Comparison of ENCODE assay signal across 29 cellular contexts in genomic region chr10:84355106-84355505, GRCh38. TPM values are rescaled to one million over a fixed set of nuclear protein-coding genes. Genes with fewer than 3 reads are reported as not detected.
A peak's percentile ranks its signal among the peaks of the same experiment; 100 is the strongest.
DNase-seq lines count a peak whose midpoint lies in the region; ATAC-seq and TF ChIP-seq lines count a peak whose summit lies in the region.
"Had no signal": no experiment of that assay in that cellular context is flagged by ENCODE, and none has a peak within 500 bp of the region (broad histone marks: within the 10 kb centered on the region; RNA-seq: fewer than 3 reads in every experiment).

No MANE protein-coding gene starts in this region.

- H3K4me3 Mint-ChIP-seq in CD8-positive, alpha-beta T cell = peak overlapping the region; percentile 13
- no peak overlapping the region for H3K4me3 Mint-ChIP-seq in activated naive CD8-positive, alpha-beta T cell treated with anti-CD3 and anti-CD28 coated beads, Interleukin-2, amount 50 U/mL, for 24 hours
- peak overlapping the region in 7 of 10 donors; percentile 1 to 39 (median 9) for H3K4me3 Mint-ChIP-seq in naive thymus-derived CD4-positive, alpha-beta T cell
- no peak overlapping the region for H3K4me3 Mint-ChIP-seq in Calu3 (ENCODE audit: low read depth, unreplicated experiment)
- H3K4me3 Mint-ChIP-seq: nephron progenitor cell had no signal

- H3K9me2 ChIP-seq in SK-N-SH (no peaks in the 10 kb centered on the region), PC-3 (replicated peaks; ENCODE audit: low read length) (no peaks in the 10 kb centered on the region)

- no peaks in the 10 kb centered on the region for H3K27me3 Mint-ChIP-seq in CD8-positive, alpha-beta T cell (ENCODE audit: low read depth)
- no peaks in the 10 kb centered on the region for H3K27me3 Mint-ChIP-seq in activated naive CD8-positive, alpha-beta T cell treated with anti-CD3 and anti-CD28 coated beads, Interleukin-2, amount 50 U/mL, for 24 hours
- H3K27me3 Mint-ChIP-seq in naive thymus-derived CD4-positive, alpha-beta T cell = no peaks in the 10 kb centered on the region
- H3K27me3 Mint-ChIP-seq in Calu3 (ENCODE audit: unreplicated experiment) = no peaks in the 10 kb centered on the region

- H3K36me3 ChIP-seq in SK-N-SH (replicated peaks in 1 of 2; ENCODE audit: control insufficient read depth in 1 of 2, insufficient read depth in 2 of 2, low read length in 1 of 2) (no peaks in the 10 kb centered on the region), PC-3 (ENCODE audit: low read depth, low read length) (no peaks in the 10 kb centered on the region)
- H3K36me3 ChIP-seq in CD8-positive, alpha-beta T cell (ENCODE audit: insufficient read depth, low read length) = no peaks in the 10 kb centered on the region
- no peaks in the 10 kb centered on the region for H3K36me3 ChIP-seq in naive thymus-derived CD4-positive, alpha-beta T cell (ENCODE audit: control insufficient read depth in 2 of 3, insufficient read depth in 3 of 3, low read length in 3 of 3)
- H3K36me3 ChIP-seq: gastroesophageal sphincter, lower lobe of right lung had no signal

- peak overlapping the region; percentile 66 for H3K27ac Mint-ChIP-seq in CD8-positive, alpha-beta T cell
- H3K27ac Mint-ChIP-seq in activated naive CD8-positive, alpha-beta T cell treated with anti-CD3 and anti-CD28 coated beads, Interleukin-2, amount 50 U/mL, for 24 hours = peak overlapping the region; percentile 5
- H3K27ac Mint-ChIP-seq in naive thymus-derived CD4-positive, alpha-beta T cell = peak overlapping the region in 7 of 9 donors; percentile 0 to 49 (median 34)
- no peak overlapping the region for H3K27ac Mint-ChIP-seq in Calu3 (ENCODE audit: unreplicated experiment)
- H3K27ac Mint-ChIP-seq: nephron progenitor cell had no signal

- H3K79me2 ChIP-seq in SK-N-SH (ENCODE audit: insufficient read depth) (peaks cover 98% of the 10 kb centered on the region), PC-3 (ENCODE audit: low read length) (peaks cover 9% of the 10 kb centered on the region; the same call in 1 of the 2 replicates)

- intact Hi-C loops in CD8-positive, alpha-beta T cell (cut with DNase I, micrococcal nuclease) = no loop called here
- intact Hi-C loops in naive thymus-derived CD4-positive, alpha-beta T cell (cut with micrococcal nuclease) = no loop called here
- intact Hi-C loops in Calu3 (cut with micrococcal nuclease; ENCODE audit: unreplicated experiment) (no loop called here), PC-3 (cut with micrococcal nuclease) (no loop called here)

- H3K27ac ChIP-seq in SK-N-SH (ENCODE audit: low read depth in 2 of 2, low read length in 1 of 2) = no peak overlapping the region
- no peak overlapping the region for H3K27ac ChIP-seq in CD8-positive, alpha-beta T cell (ENCODE audit: low read depth, low read length)
- no peak overlapping the region for H3K27ac ChIP-seq in naive thymus-derived CD4-positive, alpha-beta T cell (ENCODE audit: low read depth, low read length)
- H3K27ac ChIP-seq in PC-3 (ENCODE audit: low read length) = no peak overlapping the region
- H3K27ac ChIP-seq: 22Rv1, body of pancreas, gastroesophageal sphincter, lower lobe of right lung had no signal

- H4K20me1 ChIP-seq in SK-N-SH (ENCODE audit: insufficient read depth) (peaks cover 81% of the 10 kb centered on the region), PC-3 (ENCODE audit: low read length) (no peaks in the 10 kb centered on the region)

- ATAC-seq in SK-N-SH treated with all-trans-retinoic acid at 6 μM for 48 hours = no peak
- ATAC-seq in CD8-positive, alpha-beta T cell = no peak
- no peak for ATAC-seq in activated naive CD8-positive, alpha-beta T cell treated with anti-CD3 and anti-CD28 coated beads, Interleukin-2, amount 50 U/mL, for 24 hours
- ATAC-seq in naive thymus-derived CD4-positive, alpha-beta T cell = no peak
- no peak for ATAC-seq in PC-3
- ATAC-seq: body of pancreas, gastroesophageal sphincter, lower lobe of right lung had no signal

- no peak for TF ChIP-seq RAD21 in SK-N-SH (IDR thresholded peaks at IDR 0.05; ENCODE audit: low read length)

- no peaks in the 10 kb centered on the region for H3K36me3 Mint-ChIP-seq in CD8-positive, alpha-beta T cell
- peaks cover 2% of the 10 kb centered on the region for H3K36me3 Mint-ChIP-seq in activated naive CD8-positive, alpha-beta T cell treated with anti-CD3 and anti-CD28 coated beads, Interleukin-2, amount 50 U/mL, for 24 hours (ENCODE audit: low read depth)
- peaks cover 0 to 7% (median 0%) of the 10 kb centered on the region in 5 donors for H3K36me3 Mint-ChIP-seq in naive thymus-derived CD4-positive, alpha-beta T cell
- H3K36me3 Mint-ChIP-seq in Calu3 (ENCODE audit: insufficient read depth, unreplicated experiment) = no peaks in the 10 kb centered on the region

- H3K4me1 ChIP-seq in SK-N-SH (ENCODE audit: control insufficient read depth in 1 of 2, insufficient read depth in 2 of 2, low read depth in 1 of 2, low read length in 1 of 2) (peaks cover 0 to 9% of the 10 kb centered on the region in 2 experiments; a peak in 1 of 4 replicates), PC-3 (ENCODE audit: insufficient read depth, low read length) (no peaks in the 10 kb centered on the region)
- H3K4me1 ChIP-seq in CD8-positive, alpha-beta T cell (ENCODE audit: insufficient read depth, low read length) = peaks cover 68% of the 10 kb centered on the region
- H3K4me1 ChIP-seq in naive thymus-derived CD4-positive, alpha-beta T cell (ENCODE audit: control insufficient read depth in 2 of 2, insufficient read depth in 2 of 2, low read length in 2 of 2) = peaks cover 38 to 57% of the 10 kb centered on the region in 2 donors

- H3K4me1 Mint-ChIP-seq in CD8-positive, alpha-beta T cell (ENCODE audit: low read depth) = peaks cover 83% of the 10 kb centered on the region
- H3K4me1 Mint-ChIP-seq in activated naive CD8-positive, alpha-beta T cell treated with anti-CD3 and anti-CD28 coated beads, Interleukin-2, amount 50 U/mL, for 24 hours = peaks cover 77% of the 10 kb centered on the region
- H3K4me1 Mint-ChIP-seq in naive thymus-derived CD4-positive, alpha-beta T cell = peaks cover 57 to 93% (median 87%) of the 10 kb centered on the region in 7 donors
- peaks cover 8% of the 10 kb centered on the region for H3K4me1 Mint-ChIP-seq in Calu3 (ENCODE audit: low read depth, unreplicated experiment)

- peak overlapping the region; percentile 34; the same call in 1 of the 2 replicates for H3K4me2 ChIP-seq in SK-N-SH
- H3K4me2 ChIP-seq in PC-3 (ENCODE audit: low read length) = no peak overlapping the region

- DNase-seq in SK-N-SH (no peak), Calu3 (no peak), GM10266 (ENCODE audit: extremely low spot score) (no peak), PC-3 (no peak)
- DNase-seq in CD8-positive, alpha-beta T cell = no peak
- DNase-seq in activated naive CD8-positive, alpha-beta T cell treated with anti-CD3 and anti-CD28 coated beads, Interleukin-2, amount 50 U/mL, for 24 hours = no peak
- DNase-seq in naive thymus-derived CD4-positive, alpha-beta T cell = no peak
- DNase-seq: activated CD4-positive, alpha-beta T cell treated with anti-CD3 and anti-CD28 coated beads, Interleukin-2, amount 50 U/mL, for 1 hour; activated effector memory CD4-positive, alpha-beta T cell treated with anti-CD3 and anti-CD28 coated beads, Interleukin-2, amount 50 U/mL, for 16 hours; body of pancreas; C1 segment of cervical spinal cord; DMS79 treated with DMSO at 0.1 percent for 48 hours; GF-D8; Kasumi-1; lower lobe of right lung; NCI-H1417 treated with DMSO at 0.1 percent for 48 hours; NCI-H2081 treated with DMSO at 0.1 percent for 48 hours; NCI-H2227 treated with DMSO at 0.1 percent for 48 hours; NCI-H69; nephron progenitor cell; SHP77 treated with DMSO at 0.1 percent for 48 hours; stimulated activated CD4-positive, alpha-beta T cell treated with anti-CD3 and anti-CD28 coated beads, Interleukin-4, amount 100 ng/mL, for 1 hour; substantia nigra; SW 1271; T-helper 9 cell; trophoblast cell had no signal

- TF ChIP-seq CTCF in SK-N-SH (IDR thresholded peaks at IDR 0.05) (no peak), Calu3 (IDR thresholded peaks at IDR 0.05; ENCODE audit: unreplicated experiment) (no peak), GM10266 (IDR thresholded peaks at IDR 0.05; ENCODE audit: control insufficient read depth, insufficient read depth, low read depth, missing control alignments) (no peak), PC-3 (conservative IDR thresholded peaks at IDR 0.05; ENCODE audit: low read depth, low read length) (no peak)
- TF ChIP-seq CTCF in CD8-positive, alpha-beta T cell (IDR thresholded peaks at IDR 0.05) = no peak

- H3K9ac ChIP-seq in SK-N-SH = no peak overlapping the region
- no peak overlapping the region for H3K9ac ChIP-seq in PC-3 (ENCODE audit: low read length)

- no TSS peak for BruUV-seq in Calu3 (replicated peaks; lab: Mats Ljungman, UMichigan)
- no TSS peak for BruUV-seq in PC-3 (replicated peaks; lab: Mats Ljungman, UMichigan)

- 93% methylated on average over 2 of the region's 2 CpGs for WGBS in SK-N-SH (ENCODE audit: low lambda C conversion rate)

- no peaks in the 10 kb centered on the region for H3K27me3 ChIP-seq in SK-N-SH (ENCODE audit: insufficient read depth)
- H3K27me3 ChIP-seq in CD8-positive, alpha-beta T cell (ENCODE audit: insufficient read depth, low read length) = no peaks in the 10 kb centered on the region
- no peaks in the 10 kb centered on the region for H3K27me3 ChIP-seq in naive thymus-derived CD4-positive, alpha-beta T cell (ENCODE audit: control insufficient read depth in 2 of 2, insufficient read depth in 2 of 2, low read length in 2 of 2)
- no peaks in the 10 kb centered on the region for H3K27me3 ChIP-seq in PC-3 (ENCODE audit: low read length)
- H3K27me3 ChIP-seq: body of pancreas, gastroesophageal sphincter had no signal

- H2AFZ ChIP-seq in SK-N-SH (ENCODE audit: low read depth) (no peak overlapping the region), PC-3 (ENCODE audit: low read length) (no peak overlapping the region)

- CTCF ChIA-PET in SK-N-SH (lab: Yijun Ruan, JAX) (interaction anchor here (0.6 to 6.3 kb wide), 5 partner anchors 9 to 1307 kb away, joined by 3 to 30 read pairs (median 3); no protein-coding TSS in a partner anchor), Calu3 (lab: Charles Lee) (no interaction called here), PC-3 (lab: Charles Lee) (no interaction called here)
- CTCF ChIA-PET in CD8-positive, alpha-beta T cell (lab: Charles Lee) = interaction anchor here (1.0 to 1.2 kb wide), 3 partner anchors 88 to 186 kb away, joined by 3 read pairs; no protein-coding TSS in a partner anchor
- CTCF ChIA-PET in naive thymus-derived CD4-positive, alpha-beta T cell (lab: Charles Lee) = interaction anchor here (1.0 to 1.9 kb wide), 2 partner anchors 18 to 20 kb away, joined by 3 to 5 read pairs; no protein-coding TSS in a partner anchor

- TF ChIP-seq EP300 in SK-N-SH (IDR thresholded peaks at IDR 0.05; ENCODE audit: borderline replicate concordance in 1 of 2, low read depth in 1 of 2, low read length in 1 of 2) = no peak

- H3K4me3 ChIP-seq in SK-N-SH (ENCODE audit: low read depth in 2 of 2, low read length in 1 of 2) = no peak overlapping the region
- no peak overlapping the region for H3K4me3 ChIP-seq in CD8-positive, alpha-beta T cell (ENCODE audit: low read depth, low read length)
- H3K4me3 ChIP-seq in naive thymus-derived CD4-positive, alpha-beta T cell (ENCODE audit: low read length) = no peak overlapping the region
- no peak overlapping the region for H3K4me3 ChIP-seq in PC-3 (ENCODE audit: low read length)
- H3K4me3 ChIP-seq: body of pancreas, gastroesophageal sphincter, lower lobe of right lung had no signal

- H3K9me3 ChIP-seq in SK-N-SH (no peaks in the 10 kb centered on the region), PC-3 (ENCODE audit: low read length) (no peaks in the 10 kb centered on the region)
- no peaks in the 10 kb centered on the region for H3K9me3 ChIP-seq in CD8-positive, alpha-beta T cell (ENCODE audit: low read length)
- no peaks in the 10 kb centered on the region for H3K9me3 ChIP-seq in naive thymus-derived CD4-positive, alpha-beta T cell (ENCODE audit: control insufficient read depth in 2 of 3, low read length in 3 of 3)
- H3K9me3 ChIP-seq: body of pancreas, gastroesophageal sphincter, lower lobe of right lung had no signal

- POLR2A ChIA-PET in SK-N-SH (lab: Yijun Ruan, JAX) = no interaction called here
- POLR2A ChIA-PET in CD8-positive, alpha-beta T cell (lab: Charles Lee) = interaction anchor here (1.5 kb wide), 1 partner anchor 21 kb away, joined by 4 read pairs; no protein-coding TSS in a partner anchor
- POLR2A ChIA-PET in naive thymus-derived CD4-positive, alpha-beta T cell (lab: Charles Lee) = no interaction called here
- POLR2A ChIA-PET in PC-3 (lab: Charles Lee; ENCODE audit: unreplicated experiment) = no interaction called here

- H3F3A ChIP-seq in SK-N-SH (replicated peaks; ENCODE audit: insufficient read depth) = peaks cover 6% of the 10 kb centered on the region
- no peaks in the 10 kb centered on the region for H3F3A ChIP-seq in PC-3 (ENCODE audit: low read length, unreplicated experiment)

- H3K9me3 Mint-ChIP-seq in CD8-positive, alpha-beta T cell = no peaks in the 10 kb centered on the region
- no peaks in the 10 kb centered on the region for H3K9me3 Mint-ChIP-seq in activated naive CD8-positive, alpha-beta T cell treated with anti-CD3 and anti-CD28 coated beads, Interleukin-2, amount 50 U/mL, for 24 hours
- H3K9me3 Mint-ChIP-seq in naive thymus-derived CD4-positive, alpha-beta T cell = no peaks in the 10 kb centered on the region
- H3K9me3 Mint-ChIP-seq in Calu3 (ENCODE audit: low read depth, unreplicated experiment) = no peaks in the 10 kb centered on the region
- H3K9me3 Mint-ChIP-seq: nephron progenitor cell had no signal

RNA-seq across cellular contexts. Expression of gene CCSER2, which starts 26.7 kb away (rescaled TPM):
- 8.5 and 12.2 TPM in 2 replicates for polyA plus RNA-seq in SK-N-SH (2012; rRNA removed)
- 11.3 and 13.8 TPM in 2 replicates for polyA plus RNA-seq in SK-N-SH (2012; cell fraction: cytosol; rRNA removed)
- 3.7 and 10.9 TPM in 2 replicates for polyA plus RNA-seq in SK-N-SH (2012; cell fraction: nucleus; rRNA removed)
- total RNA-seq in CD8-positive, alpha-beta T cell = 100 to 1,000 TPM; 141 to 143 TPM
- total RNA-seq in naive thymus-derived CD4-positive, alpha-beta T cell = 100 to 1,000 TPM in 3 of 5 experiments, 10 to 100 TPM in 2; 91.1 to 133 (median 114) TPM
- polyA plus RNA-seq in naive thymus-derived CD4-positive, alpha-beta T cell = 10 to 100 TPM; 59.1 to 85.3 TPM
- total RNA-seq in Calu3 (2022) (20.6 and 27.8 TPM in 2 replicates), PC-3 (2014; rRNA removed) (10.2 and 14.1 TPM in 2 replicates)

Comparison
In these comparisons a context has a peak if more than half of its experiments do, and no peak if none do; other contexts are left out.
1. H3K4me3 Mint-ChIP-seq: peak in CD8-positive, alpha-beta T cell (single experiment) and naive thymus-derived CD4-positive, alpha-beta T cell (7 of 10); none in activated naive CD8-positive, alpha-beta T cell treated with anti-CD3 and anti-CD28 coated beads, Interleukin-2, amount 50 U/mL, for 24 hours (single experiment) and Calu3 (single experiment).
2. CTCF ChIA-PET loops: an anchor here in SK-N-SH (0.6 to 6.3 kb wide), CD8-positive, alpha-beta T cell (1.0 to 1.2 kb wide) and naive thymus-derived CD4-positive, alpha-beta T cell (1.0 to 1.9 kb wide); none called in Calu3 and PC-3.